In genomic region chr15:75204340-75205063, GRCh38 we compare ENCODE assay signal across 8 cellular contexts. TPM values are rescaled to one million over a fixed set of nuclear protein-coding genes. Genes with fewer than 3 reads are reported as not detected.
A peak's percentile ranks its signal among the peaks of the same experiment; 100 is the strongest.
DNase-seq lines count a peak whose midpoint lies in the region; ATAC-seq, FAIRE-seq and TF ChIP-seq lines count a peak whose summit lies in the region.

No MANE protein-coding gene starts in this region.

- H3K9me3 Mint-ChIP-seq in activated T-helper 1 cell treated with anti-CD3 and anti-CD28 coated beads, Interleukin-12 subunit alpha, Interleukin-12 subunit beta, Interleukin-2, Interleukin-4 antibody, amounts not matched to agents 30 ng/mL and 10 ng/mL and 1 ng/mL, durations not matched to agents 14 hours and 24 hours and 36 hours, result no peaks in the 10 kb centered on the region
- H3K9me3 Mint-ChIP-seq in natural killer cell, result no peaks in the 10 kb centered on the region
- no peaks in the 10 kb centered on the region for H3K9me3 Mint-ChIP-seq in stimulated activated effector memory CD8-positive, alpha-beta T cell treated with anti-CD3 and anti-CD28 coated beads, Interleukin-12 subunit alpha, Interleukin-12 subunit beta, amount 100 ng/mL, for 72 hours

- POLR2A ChIA-PET in A549 (lab: Yijun Ruan, JAX), result interaction anchor here (1.2 to 1.6 kb wide), 5 partner anchors 161 to 298 kb away, joined by 4 to 7 read pairs (median 5); partner anchors contain the start of genes FAM219B, PPCDC and RPP25

- DNase-seq in A549 (ENCODE audit: low read depth in 1 of 2, low spot score in 1 of 2), result peak; percentile 93 to 99
- DNase-seq in RKO (ENCODE audit: low spot score), result peak; percentile 87
- DNase-seq in activated T-helper 1 cell treated with anti-CD3 and anti-CD28 coated beads, Interleukin-12 subunit alpha, Interleukin-12 subunit beta, Interleukin-2, Interleukin-4 antibody, amounts not matched to agents 30 ng/mL and 10 ng/mL and 1 ng/mL, durations not matched to agents 14 hours and 24 hours and 36 hours (ENCODE audit: low spot score), result peak; percentile 82
- DNase-seq in fibroblast of gingiva (ENCODE audit: low read depth), result peak; percentile 85
- peak; percentile 81 for DNase-seq in natural killer cell
- DNase-seq in stimulated activated effector memory CD8-positive, alpha-beta T cell treated with anti-CD3 and anti-CD28 coated beads, Interleukin-12 subunit alpha, Interleukin-12 subunit beta, amount 100 ng/mL, for 72 hours (ENCODE audit: low spot score in 2 of 2), result peak; percentile 67 to 91

- H3K27me3 ChIP-seq in KMS-11 (ENCODE audit: insufficient read depth, low read depth), result no peaks in the 10 kb centered on the region

- 17% methylated on average over 10 of the region's 10 CpGs for WGBS in A549 (ENCODE audit: missing lambda C conversion rate)

- peaks cover 50% of the 10 kb centered on the region for H3K4me1 Mint-ChIP-seq in activated T-helper 1 cell treated with anti-CD3 and anti-CD28 coated beads, Interleukin-12 subunit alpha, Interleukin-12 subunit beta, Interleukin-2, Interleukin-4 antibody, amounts not matched to agents 30 ng/mL and 10 ng/mL and 1 ng/mL, durations not matched to agents 14 hours and 24 hours and 36 hours (ENCODE audit: low read depth)
- peaks cover 39 to 78% of the 10 kb centered on the region in 2 donors for H3K4me1 Mint-ChIP-seq in natural killer cell
- H3K4me1 Mint-ChIP-seq in stimulated activated effector memory CD8-positive, alpha-beta T cell treated with anti-CD3 and anti-CD28 coated beads, Interleukin-12 subunit alpha, Interleukin-12 subunit beta, amount 100 ng/mL, for 72 hours, result peaks cover 54% of the 10 kb centered on the region

- intact Hi-C loops in activated T-helper 1 cell treated with anti-CD3 and anti-CD28 coated beads, Interleukin-12 subunit alpha, Interleukin-12 subunit beta, Interleukin-2, Interleukin-4 antibody, amounts not matched to agents 30 ng/mL and 10 ng/mL and 1 ng/mL, durations not matched to agents 14 hours and 24 hours and 36 hours (cut with micrococcal nuclease), result loop anchor here (1.0 to 5.0 kb wide), 8 partner anchors 161 to 433 kb away; partner anchors contain the start of genes PPCDC, RPP25, SCAMP5 and SIN3A
- intact Hi-C loops in natural killer cell (cut with micrococcal nuclease), result loop anchor here (1.0 to 10.0 kb wide), 5 partner anchors 175 to 570 kb away; partner anchors contain the start of genes CSK, RPP25 and ULK3

- H3K4me3 Mint-ChIP-seq in activated T-helper 1 cell treated with anti-CD3 and anti-CD28 coated beads, Interleukin-12 subunit alpha, Interleukin-12 subunit beta, Interleukin-2, Interleukin-4 antibody, amounts not matched to agents 30 ng/mL and 10 ng/mL and 1 ng/mL, durations not matched to agents 14 hours and 24 hours and 36 hours, result peak overlapping the region; percentile 92
- H3K4me3 Mint-ChIP-seq in natural killer cell, result peak overlapping the region; percentile 93
- H3K4me3 Mint-ChIP-seq in stimulated activated effector memory CD8-positive, alpha-beta T cell treated with anti-CD3 and anti-CD28 coated beads, Interleukin-12 subunit alpha, Interleukin-12 subunit beta, amount 100 ng/mL, for 72 hours, result peak overlapping the region; percentile 80

- H3K4me2 ChIP-seq in A549 (peak overlapping the region; percentile 84), KMS-11 (peak overlapping the region; percentile 99)

- H3K4me3 ChIP-seq in A549 (peak overlapping the region; percentile 84; the same call in 2 of the 3 replicates), KMS-11 (IDR thresholded peaks at IDR 0.05; ENCODE audit: insufficient read depth, low read depth, low read length) (no peak overlapping the region)

- H3K9me3 ChIP-seq in A549, result no peaks in the 10 kb centered on the region

- peaks cover 72% of the 10 kb centered on the region for H3K79me2 ChIP-seq in KMS-11 (ENCODE audit: insufficient read depth, low read depth)

- peak; percentile 96 for TF ChIP-seq CTCF in A549 (IDR thresholded peaks at IDR 0.05)
- peak; percentile 84 for TF ChIP-seq CTCF in KMS-11 (conservative IDR thresholded peaks at IDR 0.05; ENCODE audit: low read depth, low read length)
- peak; percentile 85 for TF ChIP-seq CTCF in natural killer cell (IDR thresholded peaks at IDR 0.05)

- peak; percentile 99 for TF ChIP-seq RAD21 in A549 (conservative IDR thresholded peaks at IDR 0.05 in 1 of 2, IDR thresholded peaks at IDR 0.05 in 1 of 2)

- H3K4me1 ChIP-seq in A549 (peaks cover 37% of the 10 kb centered on the region), KMS-11 (ENCODE audit: low read depth, poor library complexity, severe bottlenecking) (peaks cover 41% of the 10 kb centered on the region)

- H4K20me1 ChIP-seq in KMS-11 (ENCODE audit: insufficient read depth), result peaks cover 33% of the 10 kb centered on the region

- H3K9ac ChIP-seq in KMS-11, result peak overlapping the region; percentile 93; the same call in 1 of the 2 replicates

- H3K27ac Mint-ChIP-seq in activated T-helper 1 cell treated with anti-CD3 and anti-CD28 coated beads, Interleukin-12 subunit alpha, Interleukin-12 subunit beta, Interleukin-2, Interleukin-4 antibody, amounts not matched to agents 30 ng/mL and 10 ng/mL and 1 ng/mL, durations not matched to agents 14 hours and 24 hours and 36 hours, result peak overlapping the region; percentile 76
- H3K27ac Mint-ChIP-seq in natural killer cell, result peak overlapping the region; percentile 88 to 93
- peak overlapping the region; percentile 89 for H3K27ac Mint-ChIP-seq in stimulated activated effector memory CD8-positive, alpha-beta T cell treated with anti-CD3 and anti-CD28 coated beads, Interleukin-12 subunit alpha, Interleukin-12 subunit beta, amount 100 ng/mL, for 72 hours

- peaks cover 21% of the 10 kb centered on the region for H3K36me3 Mint-ChIP-seq in activated T-helper 1 cell treated with anti-CD3 and anti-CD28 coated beads, Interleukin-12 subunit alpha, Interleukin-12 subunit beta, Interleukin-2, Interleukin-4 antibody, amounts not matched to agents 30 ng/mL and 10 ng/mL and 1 ng/mL, durations not matched to agents 14 hours and 24 hours and 36 hours (ENCODE audit: low read depth)
- peaks cover 7% of the 10 kb centered on the region for H3K36me3 Mint-ChIP-seq in natural killer cell
- peaks cover 43% of the 10 kb centered on the region for H3K36me3 Mint-ChIP-seq in stimulated activated effector memory CD8-positive, alpha-beta T cell treated with anti-CD3 and anti-CD28 coated beads, Interleukin-12 subunit alpha, Interleukin-12 subunit beta, amount 100 ng/mL, for 72 hours

- no peak for TF ChIP-seq EP300 in A549 (IDR thresholded peaks at IDR 0.05)

- ATAC-seq in A549, result peak; percentile 57 to 79
- peak; percentile 22 for ATAC-seq in GM18520 (IDR thresholded peaks at IDR 0.05; ENCODE audit: unreplicated experiment)
- peak; percentile 61 to 79 (median 66) for ATAC-seq in natural killer cell
- peak; percentile 71 for ATAC-seq in stimulated activated effector memory CD8-positive, alpha-beta T cell treated with anti-CD3 and anti-CD28 coated beads, Interleukin-12 subunit alpha, Interleukin-12 subunit beta, amount 100 ng/mL, for 72 hours

- no peak overlapping the region for H2AFZ ChIP-seq in KMS-11 (ENCODE audit: low read depth)

- CTCF ChIA-PET in A549 (lab: Yijun Ruan, JAX), result interaction anchor here (0.5 to 15.6 kb wide), 51 partner anchors 8 to 683 kb away, joined by 3 to 324 read pairs (median 4); partner anchors contain the start of gene PPCDC

- no peak for FAIRE-seq in A549 (lab: Jason Lieb, UNC)

- H3K27me3 Mint-ChIP-seq in activated T-helper 1 cell treated with anti-CD3 and anti-CD28 coated beads, Interleukin-12 subunit alpha, Interleukin-12 subunit beta, Interleukin-2, Interleukin-4 antibody, amounts not matched to agents 30 ng/mL and 10 ng/mL and 1 ng/mL, durations not matched to agents 14 hours and 24 hours and 36 hours (ENCODE audit: insufficient read depth), result no peaks in the 10 kb centered on the region
- no peaks in the 10 kb centered on the region for H3K27me3 Mint-ChIP-seq in natural killer cell (ENCODE audit: low read depth in 2 of 2)

- H3K36me3 ChIP-seq in KMS-11 (ENCODE audit: insufficient read depth), result no peaks in the 10 kb centered on the region; the same call in 1 of the 2 replicates

- H3K27ac ChIP-seq in A549, result peak overlapping the region; percentile 92 to 93
- peak overlapping the region; percentile 87; the same call in 1 of the 2 replicates for H3K27ac ChIP-seq in KMS-11

- TF ChIP-seq POLR2A in A549 (IDR thresholded peaks at IDR 0.05; ENCODE audit: low read length), result no peak

TF ChIP-seq in A549, 52 proteins besides CTCF, POLR2A, EP300 and RAD21:
- TF ChIP-seq HDAC2 (IDR thresholded peaks at IDR 0.05) (no peak), JUN (IDR thresholded peaks at IDR 0.05) (peak in 1 of 2 experiments; percentile 15; a peak in 1 of 5 replicates), MYC (IDR thresholded peaks at IDR 0.05; ENCODE audit: borderline replicate concordance, low read length) (peak; percentile 99), KDM1A (IDR thresholded peaks at IDR 0.05; ENCODE audit: low read depth) (no peak), SMC3 (IDR thresholded peaks at IDR 0.05) (peak; percentile 99), MAX (IDR thresholded peaks at IDR 0.05) (peak; percentile 99), FOSB (CRISPR knock-in tag; IDR thresholded peaks at IDR 0.05) (no peak), MAZ (IDR thresholded peaks at IDR 0.05; ENCODE audit: borderline replicate concordance, low read depth, low read length) (peak; percentile 97)

RNA-seq across cellular contexts. Expression of gene C15orf39, which starts 2.8 kb away (rescaled TPM):
- polyA plus RNA-seq in A549 (2011; rRNA removed) (5.7 and 8.8 TPM in 2 replicates), A549 (2017; fragmentation: RNase III; extraction: RNeasy Plus Mini Kit Qiagen cat#74134 plus additional on column Dnase treatment) (14.7 to 16.7 TPM (median 15.1 TPM) in 3 replicates)
- 9.8 and 14.9 TPM in 2 replicates for polyA plus RNA-seq in A549 (2012; cell fraction: cytosol; rRNA removed)
- 23.5 and 28.0 TPM in 2 replicates for polyA plus RNA-seq in A549 (2012; cell fraction: nucleus; rRNA removed)
- polyA minus RNA-seq in A549 (2011; rRNA and poly(A)+ RNA removed), result 17.5 and 20.4 TPM in 2 replicates
- 46.1 and 49.5 TPM in 2 replicates for total RNA-seq in activated T-helper 1 cell treated with anti-CD3 and anti-CD28 coated beads, Interleukin-12 subunit alpha, Interleukin-12 subunit beta, Interleukin-2, Interleukin-4 antibody, amounts not matched to agents 30 ng/mL and 10 ng/mL and 1 ng/mL, durations not matched to agents 14 hours and 24 hours and 36 hours
- 10 to 100 TPM; 63.5 to 89.2 (median 70.1) TPM for total RNA-seq in natural killer cell

RNA-seq across cellular contexts. Expression of gene GOLGA6C, which starts 53.6 kb away (rescaled TPM):
- polyA plus RNA-seq in A549 (2011; rRNA removed) (not detected in 2 replicates), A549 (2017; fragmentation: RNase III; extraction: RNeasy Plus Mini Kit Qiagen cat#74134 plus additional on column Dnase treatment) (not detected in 3 replicates)
- not detected in 2 replicates for polyA plus RNA-seq in A549 (2012; cell fraction: cytosol; rRNA removed)
- polyA plus RNA-seq in A549 (2012; cell fraction: nucleus; rRNA removed), result not detected in 2 replicates
- not detected in 2 replicates for polyA minus RNA-seq in A549 (2011; rRNA and poly(A)+ RNA removed)
- total RNA-seq in activated T-helper 1 cell treated with anti-CD3 and anti-CD28 coated beads, Interleukin-12 subunit alpha, Interleukin-12 subunit beta, Interleukin-2, Interleukin-4 antibody, amounts not matched to agents 30 ng/mL and 10 ng/mL and 1 ng/mL, durations not matched to agents 14 hours and 24 hours and 36 hours, result not detected in 2 replicates
- total RNA-seq in natural killer cell, result not detected
